Comparison of ENCODE assay signal across 27 cellular contexts in the genomic region with DNA sequence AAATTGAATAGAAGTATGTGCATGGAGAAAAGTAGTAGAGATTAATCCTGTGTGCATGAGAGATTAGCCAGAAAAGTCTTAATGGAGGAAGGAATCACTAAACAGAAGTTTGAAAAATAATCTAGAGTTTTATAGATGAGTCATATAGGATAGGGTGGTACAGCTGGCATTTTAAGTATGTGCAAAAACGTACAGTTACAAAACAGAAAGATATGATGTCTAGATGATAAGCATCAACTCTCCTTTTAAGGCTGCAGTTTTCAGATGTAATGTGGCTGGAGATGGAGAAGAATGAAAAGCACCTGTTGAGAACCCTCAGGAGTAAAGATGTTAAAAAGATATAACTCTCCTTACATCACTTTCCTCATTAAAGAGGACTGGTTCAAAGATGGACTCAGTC.
"Had no signal": no experiment of that assay in that cellular context is flagged by ENCODE, and none has a peak within 500 bp of the region (broad histone marks: within the 10 kb centered on the region; RNA-seq: fewer than 3 reads in every experiment).

No MANE protein-coding gene starts in this region.

- H3K4me1 Mint-ChIP-seq: mesothelial cell of epicardium; naive B cell; nephron; neural progenitor cell; stimulated activated effector memory CD8-positive, alpha-beta T cell treated with anti-CD3 and anti-CD28 coated beads, Interleukin-12 subunit alpha, Interleukin-12 subunit beta, amount 100 ng/mL, for 72 hours had no signal

- H3K27me3 ChIP-seq: gastrocnemius medialis, left lung, neural progenitor cell, right atrium auricular region, stomach, thyroid gland, vagina had no signal

- H3K36me3 Mint-ChIP-seq: naive B cell; neural progenitor cell; stimulated activated effector memory CD8-positive, alpha-beta T cell treated with anti-CD3 and anti-CD28 coated beads, Interleukin-12 subunit alpha, Interleukin-12 subunit beta, amount 100 ng/mL, for 72 hours had no signal

- DNase-seq: dorsolateral prefrontal cortex; effector CD4-positive, alpha-beta T cell; foreskin fibroblast; gastrocnemius medialis; head of caudate nucleus; kidney; left cardiac atrium; left lung; mesenchymal stem cell; mucosa of descending colon; naive B cell; stimulated activated CD4-positive, alpha-beta T cell treated with anti-CD3 and anti-CD28 coated beads, Interleukin-2, amount 100 ng/mL, for 24 hours; stimulated activated CD4-positive, alpha-beta T cell treated with anti-CD3 and anti-CD28 coated beads, Interleukin-4, amount 100 ng/mL, for 24 hours; stimulated activated naive CD4-positive, alpha-beta T cell treated with Interleukin-2 at 50 U/mL for 16 hours; stomach; thyroid gland had no signal

- H3K4me2 ChIP-seq: neural progenitor cell had no signal

- H3K27ac ChIP-seq: dorsolateral prefrontal cortex, epithelial cell of prostate, gastrocnemius medialis, left lung, neural progenitor cell, parathyroid adenoma, prostate gland, right atrium auricular region, stomach, thyroid gland, vagina had no signal

- H2AFZ ChIP-seq: neural progenitor cell, parathyroid adenoma had no signal

- H3K9me3 ChIP-seq: gastrocnemius medialis, prostate gland, thyroid gland, vagina had no signal

- H3K79me2 ChIP-seq: parathyroid adenoma had no signal

- H3K36me3 ChIP-seq: gastrocnemius medialis, left lung, neural progenitor cell, prostate gland, right atrium auricular region, stomach, thyroid gland, vagina had no signal

- H3K9ac ChIP-seq: neural progenitor cell, parathyroid adenoma had no signal

- H3K4me3 Mint-ChIP-seq: mesothelial cell of epicardium; naive B cell; nephron; neural progenitor cell; stimulated activated effector memory CD8-positive, alpha-beta T cell treated with anti-CD3 and anti-CD28 coated beads, Interleukin-12 subunit alpha, Interleukin-12 subunit beta, amount 100 ng/mL, for 72 hours had no signal

- ATAC-seq: esophagus mucosa; gastrocnemius medialis; left cardiac atrium; left lung; mucosa of descending colon; sciatic nerve; stimulated activated effector memory CD8-positive, alpha-beta T cell treated with anti-CD3 and anti-CD28 coated beads, Interleukin-12 subunit alpha, Interleukin-12 subunit beta, amount 100 ng/mL, for 72 hours had no signal

- H3K27ac Mint-ChIP-seq: mesothelial cell of epicardium; naive B cell; nephron; neural progenitor cell; stimulated activated effector memory CD8-positive, alpha-beta T cell treated with anti-CD3 and anti-CD28 coated beads, Interleukin-12 subunit alpha, Interleukin-12 subunit beta, amount 100 ng/mL, for 72 hours had no signal

- H3K4me1 ChIP-seq: gastrocnemius medialis, left lung, neural progenitor cell, parathyroid adenoma, right atrium auricular region, stomach, thyroid gland, vagina had no signal

- H3K4me3 ChIP-seq: dorsolateral prefrontal cortex, gastrocnemius medialis, left lung, mucosa of descending colon, neural progenitor cell, prostate gland, right atrium auricular region, stomach, thyroid gland, vagina had no signal
